21 cellular contexts compared by ENCODE assay signal in genomic region chr10:131001438-131001837, GRCh38.
DNase-seq lines count a peak whose midpoint lies in the region; FAIRE-seq and TF ChIP-seq lines count a peak whose summit lies in the region.
"Had no signal": no experiment of that assay in that cellular context is flagged by ENCODE, and none has a peak within 500 bp of the region (broad histone marks: within the 10 kb centered on the region; RNA-seq: fewer than 3 reads in every experiment).

No MANE protein-coding gene starts in this region.

- no peak overlapping the region for H3K4ac ChIP-seq in H1 (replicated peaks; ENCODE audit: insufficient read length, low read depth, low read length)

- no peak overlapping the region for H2AFZ ChIP-seq in H1 (ENCODE audit: low read length)

- H3K18ac ChIP-seq in H1 (ENCODE audit: extremely low read depth, low read length) = peak overlapping the region; percentile 96

- H3K4me2 ChIP-seq in BLaER1 (peak overlapping the region; percentile 71), H1 (ENCODE audit: insufficient read depth in 1 of 2, low read depth in 2 of 2, low read length in 2 of 2) (peak overlapping the region in 1 of 2 experiments; percentile 3; a peak in 1 of 4 replicates)

- H3K9ac ChIP-seq in BLaER1 (no peak overlapping the region), H1 (replicated peaks in 1 of 4; ENCODE audit: extremely low read depth in 1 of 4, low read depth in 3 of 4, low read length in 3 of 4) (no peak overlapping the region)

- POLR2A ChIA-PET in A673 (lab: Charles Lee; ENCODE audit: low non-redundant PET) = no interaction called here
- POLR2A ChIA-PET in H1 (lab: Charles Lee; ENCODE audit: partially characterized antibody) = interaction anchor here (0.6 to 1.1 kb wide), 2 partner anchors 26 to 67 kb away, joined by 3 read pairs; no protein-coding TSS in a partner anchor

- H3K9me3 ChIP-seq in A673 (ENCODE audit: low read depth, low read length, poor library complexity, severe bottlenecking) (no peaks in the 10 kb centered on the region), BLaER1 (peaks cover 16% of the 10 kb centered on the region; the same call in 1 of the 2 replicates), H1 (ENCODE audit: insufficient read depth in 2 of 2, low read depth in 1 of 2, low read length in 1 of 2) (no peaks in the 10 kb centered on the region)

- H3K79me2 ChIP-seq in H1 (ENCODE audit: control insufficient read depth in 1 of 2, insufficient read depth in 2 of 2, low read length in 2 of 2) = no peaks in the 10 kb centered on the region

- no peaks in the 10 kb centered on the region for H3K23me2 ChIP-seq in H1 (ENCODE audit: low read depth, low read length)

- no peaks in the 10 kb centered on the region for H3K79me1 ChIP-seq in H1 (ENCODE audit: low read depth, low read length)

- H3K4me3 ChIP-seq in A673 (ENCODE audit: low read depth, low read length, poor library complexity, severe bottlenecking) (no peak overlapping the region), BLaER1 (no peak overlapping the region), H1 (ENCODE audit: extremely low read depth in 1 of 4, insufficient read depth in 2 of 4, low read depth in 3 of 4, low read length in 4 of 4) (no peak overlapping the region)
- H3K4me3 ChIP-seq: SK-N-MC had no signal

- CTCF ChIA-PET in A673 (lab: Charles Lee) (no interaction called here), H1 (lab: Charles Lee; ENCODE audit: partially characterized antibody) (interaction anchor here (0.8 to 0.9 kb wide), 2 partner anchors 18 to 83 kb away, joined by 3 to 5 read pairs; no protein-coding TSS in a partner anchor)

- in situ Hi-C loops in GM13977 (cut with MboI; ENCODE audit: low pct_unique_long_range_greater_than_20kb, low sequenced_read_pairs, unreplicated experiment) = no loop called here

- peak overlapping the region; percentile 78; the same call in 1 of the 2 replicates for H2BK12ac ChIP-seq in H1 (ENCODE audit: low read depth, low read length)

- no peak for TF ChIP-seq EP300 in H1 (IDR thresholded peaks at IDR 0.05; ENCODE audit: borderline replicate concordance in 1 of 2, low read depth in 2 of 2, low read length in 2 of 2)

- H3K27me3 ChIP-seq in A673 (replicated peaks; ENCODE audit: insufficient read depth, low read depth, low read length, poor library complexity) = no peaks in the 10 kb centered on the region
- peaks cover 20% of the 10 kb centered on the region for H3K27me3 ChIP-seq in BLaER1
- 0 out of 7 replicates have a peak, but pooled peaks cover 0 to 2% (median 0%) of the 10 kb centered on the region in 4 experiments for H3K27me3 ChIP-seq in H1 (replicated peaks in 1 of 4; ENCODE audit: control insufficient read depth in 3 of 4, extremely low read depth in 1 of 4, insufficient read depth in 3 of 4, low read length in 3 of 4)

- intact Hi-C loops in A673 (cut with micrococcal nuclease; ENCODE audit: unreplicated experiment) = no loop called here

- no peak for TF ChIP-seq POLR2A in H1 (IDR thresholded peaks at IDR 0.05; ENCODE audit: control extremely low read depth in 1 of 2, low read depth in 2 of 2, low read length in 2 of 2)

- peak overlapping the region; percentile 51 for H2BK120ac ChIP-seq in H1 (replicated peaks; ENCODE audit: low read depth, low read length)

- H3K23ac ChIP-seq in H1 (ENCODE audit: insufficient read length) = no peak overlapping the region

- H4K20me1 ChIP-seq in BLaER1 (peaks cover 14% of the 10 kb centered on the region), H1 (replicated peaks in 1 of 2; ENCODE audit: control insufficient read depth in 1 of 2, insufficient read depth in 2 of 2, low read length in 2 of 2) (no peaks in the 10 kb centered on the region)

- FAIRE-seq in H1 (lab: Jason Lieb, UNC) = no peak
- FAIRE-seq in RCC 7860 (lab: Jason Lieb, UNC) = no peak
- FAIRE-seq: GM12891, H54 had no signal

- no peak overlapping the region for H3K14ac ChIP-seq in H1 (ENCODE audit: insufficient read length)

- H2BK5ac ChIP-seq in H1 (ENCODE audit: low read depth, low read length) = peak overlapping the region; percentile 97; the same call in 1 of the 2 replicates

- peak overlapping the region; percentile 74 for H2BK20ac ChIP-seq in H1 (ENCODE audit: low read length)

- DNase-seq in A673 (ENCODE audit: low spot score) (no peak), H1 (ENCODE audit: low read depth in 1 of 2, low spot score in 2 of 2) (no peak), mucosa of gallbladder (ENCODE audit: low spot score) (peak; percentile 7), RCC 7860 (ENCODE audit: low spot score) (no peak), GM13977 (ENCODE audit: low spot score) (no peak)
- DNase-seq in effector CD8-positive, alpha-beta T cell (lab: John Stamatoyannopoulos, UW) = no peak
- DNase-seq: Calu3, DMS79 treated with DMSO at 0.1 percent for 48 hours, GF-D8, NCI-H1092, NCI-H1436, NCI-H187, NCI-H2107, NCI-H446 treated with DMSO at 0.1 percent for 48 hours, NCI-H526, SIG-M5 had no signal

- no TSS peak for BruUV-seq in A673 (replicated peaks; lab: Mats Ljungman, UMichigan)

- H3K27ac ChIP-seq in A673 (ENCODE audit: low read depth, low read length, poor library complexity, severe bottlenecking) = peak overlapping the region; percentile 73
- no peak overlapping the region for H3K27ac ChIP-seq in BLaER1
- H3K27ac ChIP-seq in H1 (ENCODE audit: low read depth, low read length) = no peak overlapping the region
- H3K27ac ChIP-seq: HL-60, SK-N-MC had no signal

- no peak overlapping the region for H4K5ac ChIP-seq in H1 (ENCODE audit: insufficient read length, low read depth, low read length)

- no peak for TF ChIP-seq CTCF in A673 (conservative IDR thresholded peaks at IDR 0.05; ENCODE audit: low read depth, low read length)
- TF ChIP-seq CTCF in H1 (IDR thresholded peaks at IDR 0.05; ENCODE audit: control extremely low read depth in 1 of 3, insufficient read depth in 1 of 3, low read depth in 1 of 3, low read length in 3 of 3) = no peak
- no peak for TF ChIP-seq CTCF in GM13977 (IDR thresholded peaks at IDR 0.05; ENCODE audit: extremely low read depth, insufficient read depth, missing control alignments)

- H2BK15ac ChIP-seq in H1 (ENCODE audit: low read length) = no peak overlapping the region

- H3K36me3 ChIP-seq in A673 (ENCODE audit: insufficient read depth, low read length, poor library complexity, severe bottlenecking) = no peaks in the 10 kb centered on the region
- no peaks in the 10 kb centered on the region for H3K36me3 ChIP-seq in BLaER1
- H3K36me3 ChIP-seq in H1 (ENCODE audit: control insufficient read depth in 2 of 4, insufficient read depth in 4 of 4, low read length in 3 of 4) = no peaks in the 10 kb centered on the region

- WGBS in H1 (ENCODE audit: extremely low coverage in 1 of 2, insufficient coverage in 1 of 2, insufficient read length in 1 of 2, insufficient replicate concordance in 2 of 2, low coverage in 1 of 2, low lambda C conversion rate in 2 of 2, missing lambda C conversion rate in 1 of 2), 2 experiments = 93% methylated on average over 9 of the region's 9 CpGs; no CpG with 5 or more reads in 1 of the 2 experiments

- TF ChIP-seq RAD21 in H1 (IDR thresholded peaks at IDR 0.05 in 1 of 2, conservative IDR thresholded peaks at IDR 0.05 in 1 of 2; ENCODE audit: low read depth in 2 of 2, low read length in 2 of 2) = no peak

- peak overlapping the region; percentile 89 for H4K91ac ChIP-seq in H1 (replicated peaks; ENCODE audit: insufficient read length, low read length)

- H3K56ac ChIP-seq in H1 (replicated peaks; ENCODE audit: insufficient read length, low read depth, low read length) = no peak overlapping the region

- H4K8ac ChIP-seq in H1 (ENCODE audit: extremely low read depth, insufficient read depth, low read length) = no peak overlapping the region

- peak overlapping the region; percentile 91; the same call in 1 of the 2 replicates for H2AK5ac ChIP-seq in H1 (ENCODE audit: low read depth, low read length)

- H3K4me1 ChIP-seq in A673 (ENCODE audit: insufficient read depth, low read length, poor library complexity, severe bottlenecking) (peaks cover 23% of the 10 kb centered on the region), BLaER1 (peaks cover 62% of the 10 kb centered on the region), H1 (replicated peaks in 1 of 4; ENCODE audit: control insufficient read depth in 3 of 4, insufficient read depth in 4 of 4, low read length in 3 of 4) (peaks cover 6 to 21% (median 15%) of the 10 kb centered on the region in 4 experiments)

TF ChIP-seq in H1, 55 proteins besides CTCF, POLR2A, EP300 and RAD21:
- no peak for TF ChIP-seq CBX8 (IDR thresholded peaks at IDR 0.05; ENCODE audit: borderline replicate concordance, low read depth, low read length)
- no peak for TF ChIP-seq CTBP2 (IDR thresholded peaks at IDR 0.05; ENCODE audit: borderline replicate concordance, insufficient read depth, insufficient read length, low read length)
- TF ChIP-seq KDM4A (IDR thresholded peaks at IDR 0.05; ENCODE audit: low read depth, low read length, severe bottlenecking) = no peak
- no peak for TF ChIP-seq JUND (IDR thresholded peaks at IDR 0.05; ENCODE audit: low read length)
- TF ChIP-seq JUN (IDR thresholded peaks at IDR 0.05; ENCODE audit: low read depth, low read length) = no peak
- TF ChIP-seq HDAC2 (IDR thresholded peaks at IDR 0.05; ENCODE audit: borderline replicate concordance in 1 of 2, low read depth in 2 of 2, low read length in 2 of 2) = no peak
- no peak for TF ChIP-seq CREB1 (IDR thresholded peaks at IDR 0.05)
- TF ChIP-seq CHD1 (IDR thresholded peaks at IDR 0.05; ENCODE audit: low read depth, low read length) = no peak
- TF ChIP-seq RNF2 (IDR thresholded peaks at IDR 0.05; ENCODE audit: borderline replicate concordance, low read depth, low read length, missing control alignments, poor library complexity, severe bottlenecking) = no peak
- TF ChIP-seq MAFK (IDR thresholded peaks at IDR 0.05; ENCODE audit: low read depth, low read length) = no peak
- TF ChIP-seq TBP (IDR thresholded peaks at IDR 0.05; ENCODE audit: low read depth, low read length) = no peak
- no peak for TF ChIP-seq FOSL1 (IDR thresholded peaks at IDR 0.05; ENCODE audit: insufficient read depth, low read depth, low read length)
- no peak for TF ChIP-seq TAF1 (IDR thresholded peaks at IDR 0.05; ENCODE audit: low read depth, low read length)
- TF ChIP-seq BACH1 (IDR thresholded peaks at IDR 0.05; ENCODE audit: low read length) = no peak
- no peak for TF ChIP-seq SP4 (IDR thresholded peaks at IDR 0.05; ENCODE audit: low read length)
- no peak for TF ChIP-seq BCL11A (IDR thresholded peaks at IDR 0.05; ENCODE audit: low read depth in 2 of 2, low read length in 2 of 2)
- no peak for TF ChIP-seq MAX (IDR thresholded peaks at IDR 0.05)
